9 cellular contexts compared by ENCODE assay signal in the genomic region with DNA sequence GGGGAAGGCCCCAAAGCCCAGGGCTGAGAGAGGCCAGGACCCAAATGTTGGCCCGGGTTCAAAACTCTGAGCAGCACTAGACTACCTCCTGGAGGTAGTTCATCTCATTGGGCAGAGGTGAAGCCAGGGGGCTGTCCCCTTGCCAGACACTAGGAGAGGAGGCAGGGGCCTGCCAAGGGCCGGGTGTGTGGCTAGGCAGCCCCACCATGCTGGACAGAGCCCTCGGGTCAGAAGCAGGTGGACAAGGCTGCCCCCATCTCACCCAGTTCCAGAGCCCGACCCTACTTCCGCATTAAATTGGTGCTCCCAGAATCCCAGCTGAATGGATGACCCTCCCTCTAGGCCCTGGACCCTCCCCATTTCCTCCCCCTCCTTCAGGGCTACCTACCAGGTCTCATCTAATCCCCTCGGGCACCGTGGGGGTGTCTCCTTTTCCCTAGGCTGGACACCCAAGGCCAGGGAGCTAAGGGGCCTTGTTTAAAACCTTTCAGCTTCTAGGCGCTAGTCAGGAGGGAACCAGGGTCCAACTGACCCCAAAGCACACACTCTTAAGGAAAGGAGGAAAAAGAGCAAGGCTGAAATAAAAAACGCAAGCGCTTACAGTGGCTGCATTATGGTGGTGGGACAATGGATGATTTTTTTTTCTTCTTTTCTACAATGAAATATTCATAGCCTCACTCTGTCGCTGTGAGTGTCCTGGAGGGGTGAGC.
A peak's percentile ranks its signal among the peaks of the same experiment; 100 is the strongest.
DNase-seq lines count a peak whose midpoint lies in the region; ATAC-seq lines count a peak whose summit lies in the region.
"Had no signal": no experiment of that assay in that cellular context is flagged by ENCODE, and none has a peak within 500 bp of the region (broad histone marks: within the 10 kb centered on the region; RNA-seq: fewer than 3 reads in every experiment).

No MANE protein-coding gene starts in this region.

- no peaks in the 10 kb centered on the region for H3K9me3 Mint-ChIP-seq in activated CD4-positive, alpha-beta T cell treated with anti-CD3 and anti-CD28 coated beads for 36 hours (ENCODE audit: low read depth)

- H3K27ac ChIP-seq in iPS-18a (ENCODE audit: low read length) (no peak overlapping the region), subcutaneous abdominal adipose tissue (ENCODE audit: low read depth, low read length) (no peak overlapping the region)

- no peak for ATAC-seq in activated CD4-positive, alpha-beta T cell treated with anti-CD3 and anti-CD28 coated beads for 36 hours
- no peak for ATAC-seq in T-helper 17 cell

- no peaks in the 10 kb centered on the region for H3K36me3 Mint-ChIP-seq in activated CD4-positive, alpha-beta T cell treated with anti-CD3 and anti-CD28 coated beads for 36 hours (ENCODE audit: low read depth)
- H3K36me3 Mint-ChIP-seq in T-helper 17 cell (ENCODE audit: low read depth): no peaks in the 10 kb centered on the region

- CTCF ChIA-PET in activated CD4-positive, alpha-beta T cell treated with anti-CD3 and anti-CD28 coated beads for 36 hours (lab: Charles Lee): interaction anchor here (0.7 kb wide), 1 partner anchor 149 kb away, joined by 3 read pairs; no protein-coding TSS in a partner anchor

- H3K27ac Mint-ChIP-seq in activated CD4-positive, alpha-beta T cell treated with anti-CD3 and anti-CD28 coated beads for 36 hours: no peak overlapping the region
- H3K27ac Mint-ChIP-seq in T-helper 17 cell: peak overlapping the region; percentile 27

- POLR2A ChIA-PET in activated CD4-positive, alpha-beta T cell treated with anti-CD3 and anti-CD28 coated beads for 36 hours (lab: Charles Lee): interaction anchor here (0.6 kb wide), 1 partner anchor 640 kb away, joined by 3 read pairs; no protein-coding TSS in a partner anchor

- intact Hi-C loops in activated CD4-positive, alpha-beta T cell treated with anti-CD3 and anti-CD28 coated beads for 36 hours (cut with DNase I, micrococcal nuclease): no loop called here

- no peaks in the 10 kb centered on the region for H3K27me3 Mint-ChIP-seq in activated CD4-positive, alpha-beta T cell treated with anti-CD3 and anti-CD28 coated beads for 36 hours
- H3K27me3 Mint-ChIP-seq in T-helper 17 cell: no peaks in the 10 kb centered on the region

- H3K4me1 ChIP-seq in iPS-18a (ENCODE audit: control insufficient read depth, low read depth, low read length) (peaks cover 22% of the 10 kb centered on the region), subcutaneous abdominal adipose tissue (ENCODE audit: control insufficient read depth in 5 of 5, insufficient read depth in 5 of 5, low read length in 5 of 5) (peaks cover 0 to 23% (median 17%) of the 10 kb centered on the region in 5 donors)

- H3K4me3 Mint-ChIP-seq in activated CD4-positive, alpha-beta T cell treated with anti-CD3 and anti-CD28 coated beads for 36 hours: peak overlapping the region; percentile 52
- H3K4me3 Mint-ChIP-seq in T-helper 17 cell: peak overlapping the region; percentile 74

- H3K9me3 ChIP-seq in T-helper 17 cell (ENCODE audit: control insufficient read depth, low read length, poor library complexity, severe bottlenecking) (no peaks in the 10 kb centered on the region), iPS-18a (ENCODE audit: control insufficient read depth, low read depth, low read length) (no peaks in the 10 kb centered on the region), subcutaneous abdominal adipose tissue (ENCODE audit: control insufficient read depth in 5 of 5, low read length in 5 of 5) (no peaks in the 10 kb centered on the region)

- H3K36me3 ChIP-seq in iPS-18a (ENCODE audit: control insufficient read depth, low read depth, low read length): no peaks in the 10 kb centered on the region
- no peaks in the 10 kb centered on the region for H3K36me3 ChIP-seq in subcutaneous abdominal adipose tissue (ENCODE audit: control insufficient read depth in 5 of 5, insufficient read depth in 5 of 5, low read length in 5 of 5)

- H3K4me3 ChIP-seq in iPS-18a (ENCODE audit: low read length): peak overlapping the region; percentile 41
- H3K4me3 ChIP-seq in subcutaneous abdominal adipose tissue (ENCODE audit: low read depth in 1 of 5, low read length in 5 of 5): peak overlapping the region in 3 of 5 donors; percentile 26 to 57 (median 55)

- H3K9ac ChIP-seq in iPS-18a (ENCODE audit: low read length): no peak overlapping the region
- H3K9ac ChIP-seq in subcutaneous abdominal adipose tissue (ENCODE audit: low read length in 5 of 5): no peak overlapping the region

- no peak for DNase-seq in activated CD4-positive, alpha-beta T cell treated with anti-CD3 and anti-CD28 coated beads for 36 hours
- DNase-seq in activated CD4-positive, alpha-beta T cell treated with anti-CD3 and anti-CD28 coated beads, Interleukin-2, amount 50 U/mL, for 1 hour: no peak
- DNase-seq in T-helper 17 cell (no peak), AML-193 (lab: John Stamatoyannopoulos, UW) (no peak), HuH-7 (ENCODE audit: low spot score) (no peak)
- no peak for DNase-seq in activated CD4-positive, CD25-positive, alpha-beta regulatory T cell (lab: John Stamatoyannopoulos, UW)
- DNase-seq: NK-92 treated with Interleukin-12 subunit alpha and Interleukin-12 subunit beta, amount 100 ng/mL, for 24 hours had no signal

- peaks cover 9% of the 10 kb centered on the region for H3K4me1 Mint-ChIP-seq in activated CD4-positive, alpha-beta T cell treated with anti-CD3 and anti-CD28 coated beads for 36 hours
- H3K4me1 Mint-ChIP-seq in T-helper 17 cell: peaks cover 7% of the 10 kb centered on the region

- H3K27me3 ChIP-seq in iPS-18a (ENCODE audit: control insufficient read depth, insufficient read depth, low read length) (peaks cover 23% of the 10 kb centered on the region), subcutaneous abdominal adipose tissue (ENCODE audit: control insufficient read depth in 5 of 5, insufficient read depth in 4 of 5, low read length in 5 of 5) (peaks cover 0 to 22% (median 6%) of the 10 kb centered on the region in 5 donors)
